In the genomic region with DNA sequence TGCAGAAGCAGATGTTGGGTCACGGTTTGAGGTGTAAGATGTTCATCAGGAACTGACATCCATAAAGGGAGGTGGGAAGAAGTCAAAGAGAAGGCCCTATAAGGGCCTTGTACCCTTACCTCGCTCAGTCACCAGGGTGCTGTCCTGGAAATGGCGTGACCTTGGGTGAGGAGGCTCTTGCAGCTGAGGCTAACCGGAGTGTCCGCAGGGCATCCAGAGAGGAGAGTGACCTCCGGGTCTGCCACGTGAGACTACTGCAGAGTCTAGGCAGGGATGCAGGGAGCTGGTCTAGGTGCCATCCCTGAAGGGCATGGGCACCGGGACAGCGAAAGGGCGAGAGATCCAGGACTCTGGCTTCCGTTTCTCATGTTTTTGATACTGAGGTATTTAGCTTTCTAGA, we compare ENCODE assay signal across 13 cellular contexts.
"Had no signal": no experiment of that assay in that cellular context is flagged by ENCODE, and none has a peak within 500 bp of the region (broad histone marks: within the 10 kb centered on the region; RNA-seq: fewer than 3 reads in every experiment).

No MANE protein-coding gene starts in this region.

- ATAC-seq: activated CD4-positive, CD25-positive, alpha-beta regulatory T cell treated with anti-CD3 and anti-CD28 coated beads, Interleukin-2, amount 50 U/mL, for 24 hours; activated T-helper 17 cell treated with anti-CD3 and anti-CD28 coated beads, Interleukin-2, amount 50 U/mL, for 72 hours; natural killer cell treated with Interleukin-12 subunit alpha and Interleukin-12 subunit beta and Interleukin-15 and Interleukin-18, amount 100 ng/mL, for 72 hours; sciatic nerve had no signal

- H3K36me3 ChIP-seq: prostate gland had no signal

- H3K27ac Mint-ChIP-seq: activated naive CD4-positive, alpha-beta T cell treated with anti-CD3 and anti-CD28 coated beads for 36 hours; activated T-helper 17 cell treated with anti-CD3 and anti-CD28 coated beads, Interleukin-2, amount 50 U/mL, for 72 hours; endodermal cell; natural killer cell treated with Interleukin-12 subunit alpha and Interleukin-12 subunit beta and Interleukin-15 and Interleukin-18, amount 100 ng/mL, for 72 hours had no signal

- H3K27me3 Mint-ChIP-seq: activated T-helper 17 cell treated with anti-CD3 and anti-CD28 coated beads, Interleukin-2, amount 50 U/mL, for 72 hours; memory B cell had no signal

- H3K9me3 ChIP-seq: prostate gland had no signal

- H3K4me3 ChIP-seq: dorsolateral prefrontal cortex, prostate gland had no signal

- H3K4me1 ChIP-seq: prostate gland had no signal

- DNase-seq: activated naive CD4-positive, alpha-beta T cell treated with anti-CD3 and anti-CD28 coated beads for 36 hours; activated T-cell treated with anti-CD3 and anti-CD28 coated beads for 4 hours; dorsolateral prefrontal cortex; endodermal cell; hippocampal formation; nucleus accumbens; stimulated activated CD4-positive, alpha-beta T cell treated with anti-CD3 and anti-CD28 coated beads, Interleukin-1b, Interleukin-23, amount 100 ng/mL, for 48 hours had no signal

- H3K4me3 Mint-ChIP-seq: activated naive CD4-positive, alpha-beta T cell treated with anti-CD3 and anti-CD28 coated beads for 36 hours; activated T-helper 17 cell treated with anti-CD3 and anti-CD28 coated beads, Interleukin-2, amount 50 U/mL, for 72 hours; endodermal cell; memory B cell; natural killer cell treated with Interleukin-12 subunit alpha and Interleukin-12 subunit beta and Interleukin-15 and Interleukin-18, amount 100 ng/mL, for 72 hours had no signal

- H3K9me3 Mint-ChIP-seq: activated naive CD4-positive, alpha-beta T cell treated with anti-CD3 and anti-CD28 coated beads for 36 hours; activated T-helper 17 cell treated with anti-CD3 and anti-CD28 coated beads, Interleukin-2, amount 50 U/mL, for 72 hours; memory B cell; natural killer cell treated with Interleukin-12 subunit alpha and Interleukin-12 subunit beta and Interleukin-15 and Interleukin-18, amount 100 ng/mL, for 72 hours had no signal
